Comparison of ENCODE assay signal across 19 cellular contexts in genomic region chr3:31466866-31467265, GRCh38.
DNase-seq lines count a peak whose midpoint lies in the region; TF ChIP-seq lines count a peak whose summit lies in the region.
"Had no signal": no experiment of that assay in that cellular context is flagged by ENCODE, and none has a peak within 500 bp of the region (broad histone marks: within the 10 kb centered on the region; RNA-seq: fewer than 3 reads in every experiment).

No MANE protein-coding gene starts in this region.

- in situ Hi-C loops in transverse colon (cut with MboI; ENCODE audit: low pct_ligation_motif_present in 1 of 4, low pct_unique_long_range_greater_than_20kb in 1 of 4, low sequenced_read_pairs in 3 of 4): no loop called here

- no peaks in the 10 kb centered on the region for H3K27me3 ChIP-seq in CD4-positive, alpha-beta memory T cell (ENCODE audit: insufficient read depth, low read length)
- H3K27me3 ChIP-seq in HUES48 (ENCODE audit: control insufficient read depth, insufficient read depth, low read length): no peaks in the 10 kb centered on the region
- no peaks in the 10 kb centered on the region for H3K27me3 ChIP-seq in esophagus muscularis mucosa
- no peaks in the 10 kb centered on the region for H3K27me3 ChIP-seq in transverse colon
- H3K27me3 ChIP-seq: BLaER1 had no signal

- 83% methylated on average over 2 of the region's 2 CpGs for WGBS in esophagus muscularis mucosa
- WGBS in transverse colon (ENCODE audit: low coverage in 1 of 2), 2 donors: 75 to 81% methylated on average over 2 of the region's 2 CpGs

- no peaks in the 10 kb centered on the region for H3K36me3 ChIP-seq in CD4-positive, alpha-beta memory T cell (ENCODE audit: insufficient read depth, low read length)
- H3K36me3 ChIP-seq in HUES48 (ENCODE audit: control insufficient read depth, insufficient read depth, low read length) (no peaks in the 10 kb centered on the region), esophagus muscularis mucosa (no peaks in the 10 kb centered on the region), transverse colon (no peaks in the 10 kb centered on the region)
- H3K36me3 ChIP-seq: BLaER1 had no signal

- no peaks in the 10 kb centered on the region for H3K36me3 Mint-ChIP-seq in CD4-positive, alpha-beta memory T cell
- H3K36me3 Mint-ChIP-seq: CD4-positive, CD25-positive, alpha-beta regulatory T cell had no signal

- POLR2A ChIA-PET in CD4-positive, alpha-beta memory T cell (lab: Charles Lee; ENCODE audit: partially characterized antibody): interaction anchor here (6.5 to 8.3 kb wide), 2 partner anchors 66 to 240 kb away, joined by 41 to 187 read pairs; partner anchors contain the start of gene STT3B

- peaks cover 56% of the 10 kb centered on the region for H3K4me1 ChIP-seq in CD4-positive, alpha-beta memory T cell (ENCODE audit: insufficient read depth, low read length)
- peaks cover 18% of the 10 kb centered on the region for H3K4me1 ChIP-seq in HUES48 (ENCODE audit: control insufficient read depth, insufficient read depth, low read length)
- peaks cover 0 to 4% (median under 1%) of the 10 kb centered on the region in 4 donors for H3K4me1 ChIP-seq in esophagus muscularis mucosa
- H3K4me1 ChIP-seq in transverse colon: peaks cover 0 to 12% (median 10%) of the 10 kb centered on the region in 4 donors

- TF ChIP-seq EP300 in esophagus muscularis mucosa (IDR thresholded peaks at IDR 0.05): no peak
- TF ChIP-seq EP300 in transverse colon (IDR thresholded peaks at IDR 0.05; ENCODE audit: low read depth): no peak

- H3K9me3 ChIP-seq in CD4-positive, alpha-beta memory T cell (ENCODE audit: control insufficient read depth in 1 of 2, low read length in 2 of 2): no peaks in the 10 kb centered on the region
- H3K9me3 ChIP-seq in HUES48 (ENCODE audit: control insufficient read depth, insufficient read depth, low read length) (no peaks in the 10 kb centered on the region), esophagus muscularis mucosa (no peaks in the 10 kb centered on the region), transverse colon (no peaks in the 10 kb centered on the region)
- H3K9me3 ChIP-seq: BLaER1 had no signal

- TF ChIP-seq POLR2A in esophagus muscularis mucosa (IDR thresholded peaks at IDR 0.05; ENCODE audit: low read depth) (no peak), transverse colon (IDR thresholded peaks at IDR 0.05) (no peak)

- no peak overlapping the region for H3K9ac ChIP-seq in HUES48 (ENCODE audit: low read depth, low read length)
- H3K9ac ChIP-seq: BLaER1 had no signal

- H3K9me3 Mint-ChIP-seq in CD4-positive, alpha-beta memory T cell: no peaks in the 10 kb centered on the region

- H3K4me3 Mint-ChIP-seq in CD4-positive, alpha-beta memory T cell: no peak overlapping the region
- H3K4me3 Mint-ChIP-seq: B cell; CD4-positive, CD25-positive, alpha-beta regulatory T cell; CD8-positive, alpha-beta memory T cell had no signal

- intact Hi-C loops in CD4-positive, alpha-beta memory T cell (cut with micrococcal nuclease): no loop called here
- intact Hi-C loops in esophagus muscularis mucosa (cut with DNase I): no loop called here
- intact Hi-C loops in transverse colon (cut with DNase I; ENCODE audit: low total_unique reads): no loop called here

- no peak overlapping the region for H3K27ac ChIP-seq in CD4-positive, alpha-beta memory T cell (ENCODE audit: low read depth, low read length)
- peak overlapping the region; percentile 29 for H3K27ac ChIP-seq in HUES48 (ENCODE audit: low read depth, low read length)
- H3K27ac ChIP-seq in esophagus muscularis mucosa (replicated peaks in 1 of 4): no peak overlapping the region
- H3K27ac ChIP-seq in transverse colon: no peak overlapping the region
- H3K27ac ChIP-seq: 22Rv1, BLaER1, C4-2B had no signal

- TF ChIP-seq CTCF in esophagus muscularis mucosa (IDR thresholded peaks at IDR 0.05): no peak
- TF ChIP-seq CTCF in transverse colon (IDR thresholded peaks at IDR 0.05): no peak

- no peak overlapping the region for H3K4me3 ChIP-seq in CD4-positive, alpha-beta memory T cell (ENCODE audit: low read length in 2 of 2)
- H3K4me3 ChIP-seq in HUES48 (ENCODE audit: low read depth, low read length) (no peak overlapping the region), esophagus muscularis mucosa (no peak overlapping the region), transverse colon (no peak overlapping the region)
- H3K4me3 ChIP-seq: BLaER1, GM12878 had no signal

- no peak for DNase-seq in CD4-positive, alpha-beta memory T cell
- DNase-seq in esophagus muscularis mucosa (ENCODE audit: extremely low spot score) (peak; percentile 34), ureter (ENCODE audit: low spot score) (no peak), transverse colon (no peak)
- DNase-seq in activated CD4-positive, alpha-beta T cell treated with anti-CD3 and anti-CD28 coated beads for 48 hours: no peak
- DNase-seq: CD4-positive, CD25-positive, alpha-beta regulatory T cell; CD8-positive, alpha-beta memory T cell; DMS 273 treated with DMSO at 0.1 percent for 48 hours; DMS79; EL; GDM1; GOT3; HCEC 1CT had no signal

- no peaks in the 10 kb centered on the region for H3K27me3 Mint-ChIP-seq in CD4-positive, alpha-beta memory T cell
- H3K27me3 Mint-ChIP-seq: B cell; CD4-positive, CD25-positive, alpha-beta regulatory T cell; CD8-positive, alpha-beta memory T cell had no signal

- CTCF ChIA-PET in CD4-positive, alpha-beta memory T cell (lab: Charles Lee; ENCODE audit: partially characterized antibody): interaction anchor here (1.2 to 3.8 kb wide), 2 partner anchors 65 to 85 kb away, joined by 3 to 15 read pairs; partner anchors contain the start of gene STT3B

- H3K27ac Mint-ChIP-seq in CD4-positive, alpha-beta memory T cell: peak overlapping the region in 4 of 7 donors; percentile 10 to 72 (median 12)
- H3K27ac Mint-ChIP-seq: B cell; CD4-positive, CD25-positive, alpha-beta regulatory T cell had no signal

- peaks cover 42 to 66% (median 58%) of the 10 kb centered on the region in 4 donors for H3K4me1 Mint-ChIP-seq in CD4-positive, alpha-beta memory T cell
